ENCODE assay signal across 12 cellular contexts in genomic region chr3:119660474-119661150, GRCh38. TPM values are rescaled to one million over a fixed set of nuclear protein-coding genes. Genes with fewer than 3 reads are reported as not detected.
DNase-seq lines count a peak whose midpoint lies in the region; ATAC-seq and TF ChIP-seq lines count a peak whose summit lies in the region.
"Had no signal": no experiment of that assay in that cellular context is flagged by ENCODE, and none has a peak within 500 bp of the region (broad histone marks: within the 10 kb centered on the region; RNA-seq: fewer than 3 reads in every experiment).

TSS of gene POPDC2 (minus strand) at chr3:119660589. CDS start at chr3:119660423, 166 bp downstream.

- H3K9me3 Mint-ChIP-seq in glutamatergic neuron (ENCODE audit: unreplicated experiment) (no peaks in the 10 kb centered on the region), nephron (no peaks in the 10 kb centered on the region)

- 70 to 83% methylated on average over 5 to 8 of the region's 8 CpGs for WGBS in transverse colon (ENCODE audit: low coverage in 1 of 2), 2 donors

- ATAC-seq in SK-N-SH treated with all-trans-retinoic acid at 6 μM for 48 hours (peak; percentile 65), HG02938 (IDR thresholded peaks at IDR 0.05; ENCODE audit: unreplicated experiment) (no peak), HG03045 (IDR thresholded peaks at IDR 0.05; ENCODE audit: unreplicated experiment) (no peak), GM18520 (IDR thresholded peaks at IDR 0.05; ENCODE audit: unreplicated experiment) (no peak)

- no peak for TF ChIP-seq CTCF in glutamatergic neuron (IDR thresholded peaks at IDR 0.05; ENCODE audit: partially characterized antibody, unreplicated experiment)
- no peak for TF ChIP-seq CTCF in nephron (IDR thresholded peaks at IDR 0.05; ENCODE audit: unreplicated experiment in 3 of 3)
- no peak for TF ChIP-seq CTCF in transverse colon (IDR thresholded peaks at IDR 0.05)

- peak within 1 kb of the TSS; percentile 65 to 84 (median 74) for H3K27ac ChIP-seq in transverse colon

- H3K4me1 ChIP-seq in transverse colon = peaks cover 0 to 19% (median 0%) of the 10 kb centered on the region in 4 donors

- peak within 1 kb of the TSS in 3 of 4 donors; percentile 5 to 34 (median 17) for H3K4me3 ChIP-seq in transverse colon

- H3K27me3 ChIP-seq in transverse colon = no peaks in the 10 kb centered on the region

- H3K27me3 Mint-ChIP-seq in glutamatergic neuron (ENCODE audit: unreplicated experiment) = no peaks in the 10 kb centered on the region
- H3K27me3 Mint-ChIP-seq in nephron (ENCODE audit: low read depth) = peaks cover 3% of the 10 kb centered on the region

- H3K36me3 Mint-ChIP-seq in glutamatergic neuron (ENCODE audit: unreplicated experiment) (no peaks in the 10 kb centered on the region), nephron (ENCODE audit: low read depth) (no peaks in the 10 kb centered on the region)

- no peaks in the 10 kb centered on the region for H3K36me3 ChIP-seq in transverse colon

- in situ Hi-C loops in transverse colon (cut with MboI; ENCODE audit: low pct_ligation_motif_present in 1 of 4, low pct_unique_long_range_greater_than_20kb in 1 of 4, low sequenced_read_pairs in 3 of 4) = no loop called here

- TF ChIP-seq EP300 in transverse colon (IDR thresholded peaks at IDR 0.05; ENCODE audit: low read depth) = no peak

- no peak within 1 kb of the TSS for H3K4me3 Mint-ChIP-seq in glutamatergic neuron (ENCODE audit: unreplicated experiment)
- peak within 1 kb of the TSS in 1 of 3 experiments; percentile 24 for H3K4me3 Mint-ChIP-seq in nephron

- H3K9me3 ChIP-seq in transverse colon = no peaks in the 10 kb centered on the region

- H3K4me1 Mint-ChIP-seq in glutamatergic neuron (ENCODE audit: low read depth, unreplicated experiment) = peaks cover 3% of the 10 kb centered on the region
- H3K4me1 Mint-ChIP-seq in nephron = peaks cover 51% of the 10 kb centered on the region

- DNase-seq in glutamatergic neuron = no peak
- no peak for DNase-seq in transverse colon
- no peak for DNase-seq in GDM1 (lab: John Stamatoyannopoulos, UW)
- DNase-seq: activated CD4-positive, alpha-beta T cell treated with anti-CD3 and anti-CD28 coated beads for 1 hour; COR-L47; NCI-H2171; SW 1271 had no signal

- H3K27ac Mint-ChIP-seq in glutamatergic neuron (ENCODE audit: unreplicated experiment) = peak within 1 kb of the TSS; percentile 28
- H3K27ac Mint-ChIP-seq in nephron = peak within 1 kb of the TSS in 2 of 3 experiments; percentile 86 to 93

- TF ChIP-seq POLR2A in transverse colon (IDR thresholded peaks at IDR 0.05) = peak; percentile 28

- intact Hi-C loops in transverse colon (cut with DNase I; ENCODE audit: low total_unique reads) = no loop called here

TF ChIP-seq in SK-N-SH treated with all-trans-retinoic acid at 6 μM for 48 hours, 23 proteins besides CTCF, POLR2A, EP300 and RAD21 (continues in another document):
- peak; percentile 87 for TF ChIP-seq CSRNP3 (CRISPR knock-in tag; IDR thresholded peaks at IDR 0.05)
- no peak; the same call in 1 of the 2 replicates for TF ChIP-seq TOX (CRISPR knock-in tag; IDR thresholded peaks at IDR 0.05; ENCODE audit: borderline replicate concordance)
- peak; percentile 94; the same call in 1 of the 2 replicates for TF ChIP-seq GLIS3 (CRISPR knock-in tag; IDR thresholded peaks at IDR 0.05)
- peak; percentile 34; the same call in 1 of the 2 replicates for TF ChIP-seq ZFP30 (CRISPR knock-in tag; IDR thresholded peaks at IDR 0.05)
- no peak for TF ChIP-seq ZC3H10 (CRISPR knock-in tag; IDR thresholded peaks at IDR 0.05)
- TF ChIP-seq ZFP3 (CRISPR knock-in tag; IDR thresholded peaks at IDR 0.05) = no peak
- TF ChIP-seq ZNF8 (CRISPR knock-in tag; IDR thresholded peaks at IDR 0.05) = no peak; the same call in 1 of the 2 replicates
- TF ChIP-seq SNAI2 (CRISPR knock-in tag; IDR thresholded peaks at IDR 0.05) = peak; percentile 72; the same call in 1 of the 2 replicates
- no peak for TF ChIP-seq ARNTL (CRISPR knock-in tag; IDR thresholded peaks at IDR 0.05; ENCODE audit: borderline replicate concordance, low read depth)
- TF ChIP-seq TCF4 (CRISPR knock-in tag; IDR thresholded peaks at IDR 0.05; ENCODE audit: borderline replicate concordance) = peak; percentile 96
- TF ChIP-seq TSHZ2 (CRISPR knock-in tag; IDR thresholded peaks at IDR 0.05) = peak; percentile 95
- no peak for TF ChIP-seq PATZ1 (CRISPR knock-in tag; IDR thresholded peaks at IDR 0.05; ENCODE audit: borderline replicate concordance)
- no peak for TF ChIP-seq ZNF70 (CRISPR knock-in tag; IDR thresholded peaks at IDR 0.05)
- 0 out of 2 replicates have a peak, but pooled peaks have one; percentile 37 for TF ChIP-seq OSR1 (CRISPR knock-in tag; IDR thresholded peaks at IDR 0.05)
- TF ChIP-seq ESRRG (CRISPR knock-in tag; IDR thresholded peaks at IDR 0.05) = peak; percentile 80; the same call in 1 of the 2 replicates
- TF ChIP-seq CREB5 (CRISPR knock-in tag; IDR thresholded peaks at IDR 0.05; ENCODE audit: low read depth) = peak; percentile 85

RNA-seq across cellular contexts. Expression of gene POPDC2, which starts in this region (rescaled TPM):
- total RNA-seq in glutamatergic neuron (ENCODE audit: unreplicated experiment) (1.4 TPM), transverse colon (10 to 100 TPM; 15.0 to 17.7 (median 15.6) TPM)
